1 cellular context compared by ENCODE assay signal in the genomic region with DNA sequence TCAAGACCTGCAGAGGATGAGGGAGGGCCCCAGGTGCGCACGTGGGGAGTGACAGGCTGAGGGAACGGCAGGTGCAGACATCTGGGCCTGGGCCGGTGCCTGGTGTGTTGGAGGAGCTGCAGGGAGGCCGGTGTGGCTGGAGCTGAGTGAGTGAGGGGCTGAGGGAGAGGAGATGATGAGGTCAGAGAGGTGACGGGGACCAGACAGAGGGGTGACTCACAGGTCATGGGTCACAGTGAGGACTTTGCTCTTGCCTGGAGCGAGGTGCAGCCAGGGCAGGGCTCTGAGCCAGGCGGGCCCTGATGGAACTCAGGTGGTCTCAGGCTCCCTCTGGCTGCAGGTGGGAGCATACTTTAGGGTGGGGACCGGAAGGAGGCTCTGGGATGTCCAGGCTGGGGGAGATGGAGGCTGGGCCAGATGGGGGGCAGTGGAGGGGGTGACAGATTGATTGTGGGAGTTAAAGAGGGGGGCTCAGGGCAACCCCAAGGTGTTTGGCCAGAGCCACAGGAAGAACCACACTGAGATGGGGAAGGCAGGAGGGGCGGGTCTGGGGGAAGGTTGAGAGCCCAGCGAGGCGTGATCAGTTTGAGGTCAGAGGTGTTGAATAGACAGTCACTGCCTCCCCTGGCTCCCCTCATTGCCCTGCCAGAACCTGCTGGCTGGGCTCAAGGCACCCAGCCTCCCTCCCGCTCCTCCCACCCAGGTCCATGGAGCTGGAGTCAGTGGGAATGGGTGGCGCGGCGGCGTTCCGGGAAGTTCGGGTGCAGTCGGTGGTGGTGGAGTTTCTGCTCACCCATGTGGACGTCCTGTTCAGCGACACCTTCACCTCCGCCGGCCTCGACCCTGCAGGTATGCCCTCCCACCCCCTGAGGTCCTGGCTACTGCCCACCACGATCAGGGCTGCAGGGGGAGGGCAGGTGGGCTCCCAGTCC.
TF ChIP-seq lines count a peak whose summit lies in the region.

No MANE protein-coding gene starts in this region.

TF ChIP-seq in HepG2, 621 proteins besides CTCF, POLR2A, EP300 and RAD21 (continued from another document and continues in another):
- TF ChIP-seq, protein P1, sequence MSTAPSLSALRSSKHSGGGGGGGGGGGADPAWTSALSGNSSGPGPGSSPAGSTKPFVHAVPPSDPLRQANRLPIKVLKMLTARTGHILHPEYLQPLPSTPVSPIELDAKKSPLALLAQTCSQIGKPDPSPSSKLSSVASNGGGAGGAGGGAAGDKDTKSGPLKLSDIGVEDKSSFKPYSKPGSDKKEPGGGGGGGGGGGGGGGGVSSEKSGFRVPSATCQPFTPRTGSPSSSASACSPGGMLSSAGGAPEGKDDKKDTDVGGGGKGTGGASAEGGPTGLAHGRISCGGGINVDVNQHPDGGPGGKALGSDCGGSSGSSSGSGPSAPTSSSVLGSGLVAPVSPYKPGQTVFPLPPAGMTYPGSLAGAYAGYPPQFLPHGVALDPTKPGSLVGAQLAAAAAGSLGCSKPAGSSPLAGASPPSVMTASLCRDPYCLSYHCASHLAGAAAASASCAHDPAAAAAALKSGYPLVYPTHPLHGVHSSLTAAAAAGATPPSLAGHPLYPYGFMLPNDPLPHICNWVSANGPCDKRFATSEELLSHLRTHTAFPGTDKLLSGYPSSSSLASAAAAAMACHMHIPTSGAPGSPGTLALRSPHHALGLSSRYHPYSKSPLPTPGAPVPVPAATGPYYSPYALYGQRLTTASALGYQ (CRISPR knock-in tag; IDR thresholded peaks at IDR 0.05) = no peak
- TF ChIP-seq POLR2G (IDR thresholded peaks at IDR 0.05; ENCODE audit: low read depth, low read length) (no peak), EED (CRISPR knock-in tag; IDR thresholded peaks at IDR 0.05) (no peak), FOSL1 (CRISPR knock-in tag; IDR thresholded peaks at IDR 0.05; ENCODE audit: borderline replicate concordance) (peak; percentile 40; the same call in 1 of the 2 replicates), TCF7 (IDR thresholded peaks at IDR 0.05; ENCODE audit: low read depth) (no peak), NR2F6 (IDR thresholded peaks at IDR 0.05) (peak; percentile 79), NR2F6 (CRISPR knock-in tag; IDR thresholded peaks at IDR 0.05) (peak; percentile 83), TEAD3 (CRISPR knock-in tag; optimal IDR thresholded peaks at IDR 0.05; ENCODE audit: borderline replicate concordance) (no peak), CHD4 (IDR thresholded peaks at IDR 0.05; ENCODE audit: borderline replicate concordance, low read length) (no peak), NR2C2 (CRISPR knock-in tag; IDR thresholded peaks at IDR 0.05; ENCODE audit: borderline replicate concordance) (peak; percentile 90), ZBTB7A (CRISPR knock-in tag; IDR thresholded peaks at IDR 0.05) (no peak), MXD4 (CRISPR knock-in tag; IDR thresholded peaks at IDR 0.05) (no peak), GABPB1 (CRISPR knock-in tag; IDR thresholded peaks at IDR 0.05) (peak; percentile 44; the same call in 1 of the 2 replicates), GATAD2A (CRISPR knock-in tag; IDR thresholded peaks at IDR 0.05) (0 out of 2 replicates have a peak, but pooled peaks have one; percentile 13), ZNF136 (CRISPR knock-in tag; IDR thresholded peaks at IDR 0.05; ENCODE audit: low read depth) (no peak), ZC3H13 (CRISPR knock-in tag; IDR thresholded peaks at IDR 0.05) (no peak), RARA (CRISPR knock-in tag; IDR thresholded peaks at IDR 0.05) (peak; percentile 76), ZBTB38 (CRISPR knock-in tag; IDR thresholded peaks at IDR 0.05) (peak; percentile 41; the same call in 1 of the 2 replicates), FOSL2 (CRISPR knock-in tag; IDR thresholded peaks at IDR 0.05) (peak; percentile 88), IRX3 (CRISPR knock-in tag; IDR thresholded peaks at IDR 0.05; ENCODE audit: borderline replicate concordance, low read depth) (no peak), ZBTB7B (CRISPR knock-in tag; IDR thresholded peaks at IDR 0.05) (0 out of 2 replicates have a peak, but pooled peaks have one; percentile 46), PAWR (CRISPR knock-in tag; IDR thresholded peaks at IDR 0.05; ENCODE audit: borderline replicate concordance) (no peak), ZFP36L2 (CRISPR knock-in tag; IDR thresholded peaks at IDR 0.05) (no peak), ATM (IDR thresholded peaks at IDR 0.05; ENCODE audit: borderline replicate concordance) (no peak), TP53 (CRISPR knock-in tag; conservative IDR thresholded peaks at IDR 0.05) (no peak), SIX1 (CRISPR knock-in tag; IDR thresholded peaks at IDR 0.05; ENCODE audit: borderline replicate concordance) (no peak), ZNF839 (CRISPR knock-in tag; IDR thresholded peaks at IDR 0.05; ENCODE audit: borderline replicate concordance) (no peak)
- TF ChIP-seq, protein P2, sequence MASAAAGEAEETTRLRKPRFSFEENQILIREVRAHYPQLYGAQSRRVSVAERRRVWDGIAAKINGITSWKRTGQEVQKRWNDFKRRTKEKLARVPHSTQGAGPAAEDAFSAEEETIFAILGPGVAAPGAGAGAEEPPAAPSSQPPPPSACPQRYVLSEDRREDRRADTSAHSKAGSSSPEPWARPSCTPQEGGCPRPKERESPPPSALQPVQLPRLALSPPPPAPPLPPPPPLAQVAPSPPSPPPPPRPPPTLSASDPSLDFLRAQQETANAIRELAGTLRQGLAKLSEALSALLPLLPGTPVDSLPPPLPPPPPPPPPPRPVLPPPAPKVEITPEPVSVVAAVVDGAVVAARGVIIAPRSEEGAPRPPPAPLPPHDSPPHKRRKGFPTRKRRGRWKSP (CRISPR knock-in tag; IDR thresholded peaks at IDR 0.05) = no peak
- TF ChIP-seq, protein P3, sequence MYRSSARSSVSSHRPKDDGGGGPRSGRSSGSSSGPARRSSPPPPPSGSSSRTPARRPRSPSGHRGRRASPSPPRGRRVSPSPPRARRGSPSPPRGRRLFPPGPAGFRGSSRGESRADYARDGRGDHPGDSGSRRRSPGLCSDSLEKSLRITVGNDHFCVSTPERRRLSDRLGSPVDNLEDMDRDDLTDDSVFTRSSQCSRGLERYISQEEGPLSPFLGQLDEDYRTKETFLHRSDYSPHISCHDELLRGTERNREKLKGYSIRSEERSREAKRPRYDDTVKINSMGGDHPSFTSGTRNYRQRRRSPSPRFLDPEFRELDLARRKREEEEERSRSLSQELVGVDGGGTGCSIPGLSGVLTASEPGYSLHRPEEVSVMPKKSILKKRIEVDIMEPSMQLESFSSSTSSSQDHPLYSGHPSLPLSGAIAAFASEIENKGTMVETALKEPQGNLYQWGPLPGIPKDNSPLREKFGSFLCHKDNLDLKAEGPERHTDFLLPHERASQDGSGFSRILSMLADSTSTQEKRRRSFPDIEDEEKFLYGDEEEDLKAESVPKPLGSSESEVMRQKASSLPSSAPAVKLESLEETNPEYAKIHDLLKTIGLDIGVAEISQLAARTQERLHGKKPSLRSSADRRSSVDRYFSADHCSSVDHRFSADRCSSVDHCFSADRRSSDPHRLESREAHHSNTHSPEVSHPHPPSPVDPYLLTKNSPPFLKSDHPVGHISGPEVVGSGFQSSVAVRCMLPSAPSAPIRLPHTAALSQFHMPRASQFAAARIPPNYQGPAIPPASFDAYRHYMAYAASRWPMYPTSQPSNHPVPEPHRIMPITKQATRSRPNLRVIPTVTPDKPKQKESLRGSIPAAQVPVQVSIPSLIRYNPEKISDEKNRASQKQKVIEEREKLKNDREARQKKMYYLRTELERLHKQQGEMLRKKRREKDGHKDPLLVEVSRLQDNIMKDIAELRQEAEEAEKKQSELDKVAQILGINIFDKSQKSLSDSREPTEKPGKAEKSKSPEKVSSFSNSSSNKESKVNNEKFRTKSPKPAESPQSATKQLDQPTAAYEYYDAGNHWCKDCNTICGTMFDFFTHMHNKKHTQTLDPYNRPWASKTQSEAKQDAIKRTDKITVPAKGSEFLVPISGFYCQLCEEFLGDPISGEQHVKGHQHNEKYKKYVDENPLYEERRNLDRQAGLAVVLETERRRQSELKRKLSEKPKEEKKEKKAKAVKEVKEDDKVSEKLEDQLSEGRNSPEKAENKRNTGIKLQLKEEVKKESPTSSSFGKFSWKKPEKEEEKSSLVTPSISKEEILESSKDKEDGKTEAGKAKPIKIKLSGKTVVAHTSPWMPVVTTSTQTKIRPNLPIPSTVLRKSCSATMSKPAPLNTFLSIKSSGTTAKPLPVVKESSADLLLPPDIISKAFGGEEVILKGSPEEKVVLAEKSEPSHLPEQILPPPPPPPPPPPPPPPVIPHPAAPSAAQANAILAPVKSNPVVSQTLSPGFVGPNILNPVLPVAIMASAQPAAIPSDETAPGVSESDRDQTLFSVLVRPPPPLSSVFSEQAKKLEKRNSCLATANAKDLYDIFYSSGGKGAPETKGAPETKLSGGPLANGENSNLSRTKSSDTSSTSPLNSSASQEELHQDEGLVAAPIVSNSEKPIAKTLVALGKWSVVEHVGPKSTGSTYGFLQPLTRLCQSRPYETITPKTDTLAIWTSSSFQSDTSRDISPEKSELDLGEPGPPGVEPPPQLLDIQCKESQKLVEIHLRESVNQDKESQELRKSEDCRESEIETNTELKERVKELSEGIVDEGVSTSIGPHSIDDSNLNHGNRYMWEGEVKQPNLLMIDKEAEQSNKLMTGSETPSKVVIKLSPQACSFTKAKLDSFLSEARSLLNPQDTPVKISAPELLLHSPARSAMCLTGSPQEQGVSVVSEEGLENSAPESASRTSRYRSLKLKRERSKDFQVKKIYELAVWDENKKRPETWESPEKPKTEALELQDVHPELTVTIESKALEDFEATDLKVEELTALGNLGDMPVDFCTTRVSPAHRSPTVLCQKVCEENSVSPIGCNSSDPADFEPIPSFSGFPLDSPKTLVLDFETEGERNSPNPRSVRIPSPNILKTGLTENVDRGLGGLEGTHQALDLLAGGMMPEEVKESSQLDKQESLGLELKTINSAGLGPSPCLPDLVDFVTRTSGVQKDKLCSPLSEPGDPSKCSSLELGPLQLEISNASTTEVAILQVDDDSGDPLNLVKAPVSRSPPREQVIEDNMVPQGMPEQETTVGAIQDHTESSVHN (CRISPR knock-in tag; IDR thresholded peaks at IDR 0.05) = no peak
- TF ChIP-seq, protein P4, sequence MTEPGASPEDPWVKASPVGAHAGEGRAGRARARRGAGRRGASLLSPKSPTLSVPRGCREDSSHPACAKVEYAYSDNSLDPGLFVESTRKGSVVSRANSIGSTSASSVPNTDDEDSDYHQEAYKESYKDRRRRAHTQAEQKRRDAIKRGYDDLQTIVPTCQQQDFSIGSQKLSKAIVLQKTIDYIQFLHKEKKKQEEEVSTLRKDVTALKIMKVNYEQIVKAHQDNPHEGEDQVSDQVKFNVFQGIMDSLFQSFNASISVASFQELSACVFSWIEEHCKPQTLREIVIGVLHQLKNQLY (CRISPR knock-in tag; IDR thresholded peaks at IDR 0.05) = no peak
- TF ChIP-seq, protein P5, sequence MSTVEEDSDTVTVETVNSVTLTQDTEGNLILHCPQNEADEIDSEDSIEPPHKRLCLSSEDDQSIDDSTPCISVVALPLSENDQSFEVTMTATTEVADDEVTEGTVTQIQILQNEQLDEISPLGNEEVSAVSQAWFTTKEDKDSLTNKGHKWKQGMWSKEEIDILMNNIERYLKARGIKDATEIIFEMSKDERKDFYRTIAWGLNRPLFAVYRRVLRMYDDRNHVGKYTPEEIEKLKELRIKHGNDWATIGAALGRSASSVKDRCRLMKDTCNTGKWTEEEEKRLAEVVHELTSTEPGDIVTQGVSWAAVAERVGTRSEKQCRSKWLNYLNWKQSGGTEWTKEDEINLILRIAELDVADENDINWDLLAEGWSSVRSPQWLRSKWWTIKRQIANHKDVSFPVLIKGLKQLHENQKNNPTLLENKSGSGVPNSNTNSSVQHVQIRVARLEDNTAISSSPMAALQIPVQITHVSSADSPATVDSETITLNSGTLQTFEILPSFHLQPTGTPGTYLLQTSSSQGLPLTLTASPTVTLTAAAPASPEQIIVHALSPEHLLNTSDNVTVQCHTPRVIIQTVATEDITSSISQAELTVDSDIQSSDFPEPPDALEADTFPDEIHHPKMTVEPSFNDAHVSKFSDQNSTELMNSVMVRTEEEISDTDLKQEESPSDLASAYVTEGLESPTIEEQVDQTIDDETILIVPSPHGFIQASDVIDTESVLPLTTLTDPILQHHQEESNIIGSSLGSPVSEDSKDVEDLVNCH (CRISPR knock-in tag; IDR thresholded peaks at IDR 0.05) = no peak
- TF ChIP-seq, protein P6, sequence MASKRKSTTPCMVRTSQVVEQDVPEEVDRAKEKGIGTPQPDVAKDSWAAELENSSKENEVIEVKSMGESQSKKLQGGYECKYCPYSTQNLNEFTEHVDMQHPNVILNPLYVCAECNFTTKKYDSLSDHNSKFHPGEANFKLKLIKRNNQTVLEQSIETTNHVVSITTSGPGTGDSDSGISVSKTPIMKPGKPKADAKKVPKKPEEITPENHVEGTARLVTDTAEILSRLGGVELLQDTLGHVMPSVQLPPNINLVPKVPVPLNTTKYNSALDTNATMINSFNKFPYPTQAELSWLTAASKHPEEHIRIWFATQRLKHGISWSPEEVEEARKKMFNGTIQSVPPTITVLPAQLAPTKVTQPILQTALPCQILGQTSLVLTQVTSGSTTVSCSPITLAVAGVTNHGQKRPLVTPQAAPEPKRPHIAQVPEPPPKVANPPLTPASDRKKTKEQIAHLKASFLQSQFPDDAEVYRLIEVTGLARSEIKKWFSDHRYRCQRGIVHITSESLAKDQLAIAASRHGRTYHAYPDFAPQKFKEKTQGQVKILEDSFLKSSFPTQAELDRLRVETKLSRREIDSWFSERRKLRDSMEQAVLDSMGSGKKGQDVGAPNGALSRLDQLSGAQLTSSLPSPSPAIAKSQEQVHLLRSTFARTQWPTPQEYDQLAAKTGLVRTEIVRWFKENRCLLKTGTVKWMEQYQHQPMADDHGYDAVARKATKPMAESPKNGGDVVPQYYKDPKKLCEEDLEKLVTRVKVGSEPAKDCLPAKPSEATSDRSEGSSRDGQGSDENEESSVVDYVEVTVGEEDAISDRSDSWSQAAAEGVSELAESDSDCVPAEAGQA (IDR thresholded peaks at IDR 0.05; ENCODE audit: low read depth) = no peak
- TF ChIP-seq, protein P6 (CRISPR knock-in tag; IDR thresholded peaks at IDR 0.05; ENCODE audit: borderline replicate concordance) = no peak
- TF ChIP-seq, protein P7, sequence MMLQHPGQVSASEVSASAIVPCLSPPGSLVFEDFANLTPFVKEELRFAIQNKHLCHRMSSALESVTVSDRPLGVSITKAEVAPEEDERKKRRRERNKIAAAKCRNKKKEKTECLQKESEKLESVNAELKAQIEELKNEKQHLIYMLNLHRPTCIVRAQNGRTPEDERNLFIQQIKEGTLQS (CRISPR knock-in tag; IDR thresholded peaks at IDR 0.05) = peak; percentile 47; the same call in 1 of the 2 replicates
